ENCODE assay signal across 20 cellular contexts in genomic region chr15:28982886-28983285, GRCh38.
"Had no signal": no experiment of that assay in that cellular context is flagged by ENCODE, and none has a peak within 500 bp of the region (broad histone marks: within the 10 kb centered on the region; RNA-seq: fewer than 3 reads in every experiment).

No MANE protein-coding gene starts in this region.

- H3K27me3 ChIP-seq: MG63 had no signal

- H3K4me3 ChIP-seq: MG63 had no signal

- DNase-seq: IMR-90, Karpas-422, KG1, MG63, NCI-H1092, NCI-H1105 treated with DMSO at 0.1 percent for 48 hours, NCI-H1417 treated with DMSO at 0.1 percent for 48 hours, NCI-H146, NCI-H1694 treated with DMSO at 0.1 percent for 48 hours, NCI-H1930, NCI-H2081, NCI-H2107, NCI-H2227 treated with DMSO at 0.1 percent for 48 hours, NCI-H446, NCI-H510A, NCI-H524 treated with DMSO at 0.1 percent for 48 hours, NCI-H69, NCI-H774, SHP77, SK-N-SH had no signal

- H3K9ac ChIP-seq: SK-N-SH had no signal

- H3K36me3 ChIP-seq: MG63 had no signal

- H3K9me3 ChIP-seq: MG63, SK-N-SH had no signal
